1 cellular context compared by ENCODE assay signal in the genomic region with DNA sequence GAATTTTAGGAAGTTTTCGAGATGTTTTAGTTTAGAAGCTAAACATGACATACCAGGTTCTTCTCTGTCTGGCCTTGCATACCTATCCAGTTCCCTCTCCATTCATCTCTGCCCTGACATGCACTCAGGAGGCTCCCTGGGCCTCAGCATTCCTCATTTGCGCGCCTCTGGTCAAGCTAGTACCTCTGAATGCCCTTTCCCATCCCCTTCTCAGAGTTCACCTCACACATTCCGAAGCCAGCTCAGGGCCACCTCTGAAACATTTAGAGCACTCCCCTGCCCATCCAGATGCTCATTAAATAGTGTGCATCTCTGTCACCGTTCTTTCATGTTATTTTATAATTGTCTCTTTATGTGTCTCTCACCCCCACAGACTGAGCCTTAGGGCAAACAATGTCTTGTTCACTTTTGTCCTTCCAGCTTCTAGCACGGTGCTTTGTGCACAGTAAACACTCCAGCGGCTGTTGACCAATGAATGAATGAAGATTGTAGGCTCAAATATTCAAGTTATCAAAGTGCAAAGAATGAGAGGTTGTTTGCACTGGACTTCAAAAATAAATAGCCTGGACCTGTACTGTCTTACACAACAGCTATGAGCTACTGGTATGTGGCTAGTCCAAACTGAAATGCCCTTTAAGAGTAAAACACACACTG.
A peak's percentile ranks its signal among the peaks of the same experiment; 100 is the strongest.
TF ChIP-seq lines count a peak whose summit lies in the region.

No MANE protein-coding gene starts in this region.

TF ChIP-seq in HepG2, 621 proteins besides CTCF, POLR2A, EP300 and RAD21 (continued from another document):
- no peak for TF ChIP-seq GABPA (IDR thresholded peaks at IDR 0.05; ENCODE audit: low read depth, low read length)
- peak; percentile 30 for TF ChIP-seq GABPA (CRISPR knock-in tag; IDR thresholded peaks at IDR 0.05; ENCODE audit: low read depth)
- TF ChIP-seq ZNF766 (CRISPR knock-in tag; IDR thresholded peaks at IDR 0.05; ENCODE audit: borderline replicate concordance): no peak
- peak; percentile 47; the same call in 1 of the 2 replicates for TF ChIP-seq ZNF777 (CRISPR knock-in tag; IDR thresholded peaks at IDR 0.05)
- TF ChIP-seq, protein P1, sequence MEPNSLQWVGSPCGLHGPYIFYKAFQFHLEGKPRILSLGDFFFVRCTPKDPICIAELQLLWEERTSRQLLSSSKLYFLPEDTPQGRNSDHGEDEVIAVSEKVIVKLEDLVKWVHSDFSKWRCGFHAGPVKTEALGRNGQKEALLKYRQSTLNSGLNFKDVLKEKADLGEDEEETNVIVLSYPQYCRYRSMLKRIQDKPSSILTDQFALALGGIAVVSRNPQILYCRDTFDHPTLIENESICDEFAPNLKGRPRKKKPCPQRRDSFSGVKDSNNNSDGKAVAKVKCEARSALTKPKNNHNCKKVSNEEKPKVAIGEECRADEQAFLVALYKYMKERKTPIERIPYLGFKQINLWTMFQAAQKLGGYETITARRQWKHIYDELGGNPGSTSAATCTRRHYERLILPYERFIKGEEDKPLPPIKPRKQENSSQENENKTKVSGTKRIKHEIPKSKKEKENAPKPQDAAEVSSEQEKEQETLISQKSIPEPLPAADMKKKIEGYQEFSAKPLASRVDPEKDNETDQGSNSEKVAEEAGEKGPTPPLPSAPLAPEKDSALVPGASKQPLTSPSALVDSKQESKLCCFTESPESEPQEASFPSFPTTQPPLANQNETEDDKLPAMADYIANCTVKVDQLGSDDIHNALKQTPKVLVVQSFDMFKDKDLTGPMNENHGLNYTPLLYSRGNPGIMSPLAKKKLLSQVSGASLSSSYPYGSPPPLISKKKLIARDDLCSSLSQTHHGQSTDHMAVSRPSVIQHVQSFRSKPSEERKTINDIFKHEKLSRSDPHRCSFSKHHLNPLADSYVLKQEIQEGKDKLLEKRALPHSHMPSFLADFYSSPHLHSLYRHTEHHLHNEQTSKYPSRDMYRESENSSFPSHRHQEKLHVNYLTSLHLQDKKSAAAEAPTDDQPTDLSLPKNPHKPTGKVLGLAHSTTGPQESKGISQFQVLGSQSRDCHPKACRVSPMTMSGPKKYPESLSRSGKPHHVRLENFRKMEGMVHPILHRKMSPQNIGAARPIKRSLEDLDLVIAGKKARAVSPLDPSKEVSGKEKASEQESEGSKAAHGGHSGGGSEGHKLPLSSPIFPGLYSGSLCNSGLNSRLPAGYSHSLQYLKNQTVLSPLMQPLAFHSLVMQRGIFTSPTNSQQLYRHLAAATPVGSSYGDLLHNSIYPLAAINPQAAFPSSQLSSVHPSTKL (CRISPR knock-in tag; IDR thresholded peaks at IDR 0.05): peak; percentile 96
- TF ChIP-seq YEATS2 (CRISPR knock-in tag; IDR thresholded peaks at IDR 0.05; ENCODE audit: borderline replicate concordance): peak; percentile 15; the same call in 1 of the 2 replicates
- peak; percentile 37; the same call in 1 of the 2 replicates for TF ChIP-seq TOE1 (CRISPR knock-in tag; IDR thresholded peaks at IDR 0.05)
- 0 out of 2 replicates have a peak, but pooled peaks have one; percentile 45 for TF ChIP-seq ZNF431 (CRISPR knock-in tag; IDR thresholded peaks at IDR 0.05; ENCODE audit: borderline replicate concordance, low read depth)
- TF ChIP-seq SKIL (CRISPR knock-in tag; IDR thresholded peaks at IDR 0.05; ENCODE audit: borderline replicate concordance): peak; percentile 94
- peak; percentile 98 for TF ChIP-seq FOXJ3 (CRISPR knock-in tag; IDR thresholded peaks at IDR 0.05; ENCODE audit: borderline replicate concordance)
- TF ChIP-seq, protein P2, sequence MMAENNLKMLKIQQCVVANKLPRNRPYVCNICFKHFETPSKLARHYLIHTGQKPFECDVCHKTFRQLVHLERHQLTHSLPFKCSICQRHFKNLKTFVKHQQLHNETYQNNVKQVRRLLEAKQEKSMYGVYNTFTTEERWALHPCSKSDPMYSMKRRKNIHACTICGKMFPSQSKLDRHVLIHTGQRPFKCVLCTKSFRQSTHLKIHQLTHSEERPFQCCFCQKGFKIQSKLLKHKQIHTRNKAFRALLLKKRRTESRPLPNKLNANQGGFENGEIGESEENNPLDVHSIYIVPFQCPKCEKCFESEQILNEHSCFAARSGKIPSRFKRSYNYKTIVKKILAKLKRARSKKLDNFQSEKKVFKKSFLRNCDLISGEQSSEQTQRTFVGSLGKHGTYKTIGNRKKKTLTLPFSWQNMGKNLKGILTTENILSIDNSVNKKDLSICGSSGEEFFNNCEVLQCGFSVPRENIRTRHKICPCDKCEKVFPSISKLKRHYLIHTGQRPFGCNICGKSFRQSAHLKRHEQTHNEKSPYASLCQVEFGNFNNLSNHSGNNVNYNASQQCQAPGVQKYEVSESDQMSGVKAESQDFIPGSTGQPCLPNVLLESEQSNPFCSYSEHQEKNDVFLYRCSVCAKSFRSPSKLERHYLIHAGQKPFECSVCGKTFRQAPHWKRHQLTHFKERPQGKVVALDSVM (CRISPR knock-in tag; IDR thresholded peaks at IDR 0.05): no peak
- peak; percentile 67; the same call in 1 of the 2 replicates for TF ChIP-seq MTF1 (CRISPR knock-in tag; IDR thresholded peaks at IDR 0.05)
- TF ChIP-seq YEATS4 (CRISPR knock-in tag; IDR thresholded peaks at IDR 0.05; ENCODE audit: borderline replicate concordance): peak; percentile 70; the same call in 1 of the 2 replicates
- peak; percentile 91 for TF ChIP-seq GATAD2A (CRISPR knock-in tag; IDR thresholded peaks at IDR 0.05)
- no peak for TF ChIP-seq RFXANK (CRISPR knock-in tag; IDR thresholded peaks at IDR 0.05)
- TF ChIP-seq ZKSCAN5 (CRISPR knock-in tag; IDR thresholded peaks at IDR 0.05): no peak
- TF ChIP-seq DR1 (CRISPR knock-in tag; IDR thresholded peaks at IDR 0.05): peak; percentile 55; the same call in 1 of the 2 replicates
- TF ChIP-seq ZNF75D (CRISPR knock-in tag; IDR thresholded peaks at IDR 0.05; ENCODE audit: borderline replicate concordance): no peak
- peak; percentile 58; the same call in 1 of the 2 replicates for TF ChIP-seq SIX4 (CRISPR knock-in tag; IDR thresholded peaks at IDR 0.05)
- TF ChIP-seq, protein P3, sequence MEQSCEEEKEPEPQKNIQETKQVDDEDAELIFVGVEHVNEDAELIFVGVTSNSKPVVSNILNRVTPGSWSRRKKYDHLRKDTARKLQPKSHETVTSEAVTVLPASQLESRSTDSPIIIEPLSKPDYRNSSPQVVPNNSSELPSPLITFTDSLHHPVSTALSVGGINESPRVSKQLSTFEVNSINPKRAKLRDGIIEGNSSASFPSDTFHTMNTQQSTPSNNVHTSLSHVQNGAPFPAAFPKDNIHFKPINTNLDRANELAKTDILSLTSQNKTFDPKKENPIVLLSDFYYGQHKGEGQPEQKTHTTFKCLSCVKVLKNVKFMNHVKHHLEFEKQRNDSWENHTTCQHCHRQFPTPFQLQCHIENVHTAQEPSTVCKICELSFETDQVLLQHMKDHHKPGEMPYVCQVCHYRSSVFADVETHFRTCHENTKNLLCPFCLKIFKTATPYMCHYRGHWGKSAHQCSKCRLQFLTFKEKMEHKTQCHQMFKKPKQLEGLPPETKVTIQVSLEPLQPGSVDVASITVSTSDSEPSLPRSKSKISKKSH (CRISPR knock-in tag; IDR thresholded peaks at IDR 0.05; ENCODE audit: borderline replicate concordance): no peak
- TF ChIP-seq ZNF776 (CRISPR knock-in tag; IDR thresholded peaks at IDR 0.05): no peak
- no peak; the same call in none of the 2 replicates for TF ChIP-seq CEBPG (CRISPR knock-in tag; IDR thresholded peaks at IDR 0.05)
- peak; percentile 69 for TF ChIP-seq MYC (CRISPR knock-in tag; IDR thresholded peaks at IDR 0.05; ENCODE audit: borderline replicate concordance)
- TF ChIP-seq ZSCAN9 (CRISPR knock-in tag; IDR thresholded peaks at IDR 0.05; ENCODE audit: borderline replicate concordance): peak; percentile 77
- TF ChIP-seq FOSL2 (CRISPR knock-in tag; IDR thresholded peaks at IDR 0.05): peak; percentile 74; the same call in 1 of the 2 replicates
- no peak for TF ChIP-seq MXD3 (CRISPR knock-in tag; IDR thresholded peaks at IDR 0.05)
- TF ChIP-seq ZBTB46 (CRISPR knock-in tag; IDR thresholded peaks at IDR 0.05; ENCODE audit: borderline replicate concordance): no peak
- TF ChIP-seq ZNF10 (CRISPR knock-in tag; IDR thresholded peaks at IDR 0.05; ENCODE audit: borderline replicate concordance, low read depth): no peak
- peak; percentile 78 for TF ChIP-seq MBD4 (IDR thresholded peaks at IDR 0.05; ENCODE audit: borderline replicate concordance, low read length)
- TF ChIP-seq ZSCAN30 (CRISPR knock-in tag; IDR thresholded peaks at IDR 0.05): no peak
- TF ChIP-seq SRF (IDR thresholded peaks at IDR 0.05; ENCODE audit: low read depth, low read length): no peak
- peak; percentile 89; the same call in 1 of the 2 replicates for TF ChIP-seq ZNF589 (CRISPR knock-in tag; conservative IDR thresholded peaks at IDR 0.05)
- TF ChIP-seq ATF5 (CRISPR knock-in tag; IDR thresholded peaks at IDR 0.05; ENCODE audit: low read depth): 0 out of 2 replicates have a peak, but pooled peaks have one; percentile 35
- peak; percentile 8 for TF ChIP-seq YY1 (IDR thresholded peaks at IDR 0.05; ENCODE audit: insufficient read depth, insufficient replicate concordance, low read depth, low read length)
- no peak for TF ChIP-seq HCFC1 (IDR thresholded peaks at IDR 0.05; ENCODE audit: low read depth, low read length)
- TF ChIP-seq, protein P4, sequence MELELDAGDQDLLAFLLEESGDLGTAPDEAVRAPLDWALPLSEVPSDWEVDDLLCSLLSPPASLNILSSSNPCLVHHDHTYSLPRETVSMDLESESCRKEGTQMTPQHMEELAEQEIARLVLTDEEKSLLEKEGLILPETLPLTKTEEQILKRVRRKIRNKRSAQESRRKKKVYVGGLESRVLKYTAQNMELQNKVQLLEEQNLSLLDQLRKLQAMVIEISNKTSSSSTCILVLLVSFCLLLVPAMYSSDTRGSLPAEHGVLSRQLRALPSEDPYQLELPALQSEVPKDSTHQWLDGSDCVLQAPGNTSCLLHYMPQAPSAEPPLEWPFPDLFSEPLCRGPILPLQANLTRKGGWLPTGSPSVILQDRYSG (CRISPR knock-in tag; IDR thresholded peaks at IDR 0.05): no peak; the same call in 1 of the 2 replicates
